11 cellular contexts compared by ENCODE assay signal in the genomic region with DNA sequence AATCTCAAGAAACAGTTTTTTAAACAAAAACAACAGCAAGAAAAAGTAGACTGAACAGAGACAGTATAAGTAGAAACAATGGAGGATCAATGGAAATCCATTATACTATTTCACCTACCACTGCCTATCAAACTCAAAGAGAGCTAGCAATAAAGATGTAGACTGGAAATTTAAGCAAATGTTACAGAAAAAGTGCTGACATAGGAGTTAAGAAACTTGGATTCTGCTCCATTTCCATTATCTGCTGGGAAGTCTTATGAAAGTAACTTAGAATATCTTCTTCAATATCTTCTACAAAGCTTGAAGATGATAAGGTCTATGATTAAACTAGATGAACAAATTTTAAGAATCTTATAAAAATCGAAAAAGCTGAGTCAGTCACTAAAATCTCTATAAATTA.
"Had no signal": no experiment of that assay in that cellular context is flagged by ENCODE, and none has a peak within 500 bp of the region (broad histone marks: within the 10 kb centered on the region; RNA-seq: fewer than 3 reads in every experiment).

No MANE protein-coding gene starts in this region.

- H2AFZ ChIP-seq: GM23248, GM23338 had no signal

- H3K4me2 ChIP-seq: GM23338 had no signal

- H3K4me3 ChIP-seq: GM23248, GM23338, HAP-1 had no signal

- H3K9ac ChIP-seq: GM23248 had no signal

- H3K27ac ChIP-seq: GM23248 had no signal

- DNase-seq: GM23248, GOT3, H7, H9, HCEC 1CT, HFFc6 had no signal

- ATAC-seq: GM23338, HCT116 had no signal

- H3K36me3 ChIP-seq: HAP-1 had no signal

- FAIRE-seq: H1, H54 had no signal

- H3K9me3 ChIP-seq: HAP-1 had no signal

- H3K4me1 ChIP-seq: HAP-1 had no signal
